12 cellular contexts compared by ENCODE assay signal in the genomic region with DNA sequence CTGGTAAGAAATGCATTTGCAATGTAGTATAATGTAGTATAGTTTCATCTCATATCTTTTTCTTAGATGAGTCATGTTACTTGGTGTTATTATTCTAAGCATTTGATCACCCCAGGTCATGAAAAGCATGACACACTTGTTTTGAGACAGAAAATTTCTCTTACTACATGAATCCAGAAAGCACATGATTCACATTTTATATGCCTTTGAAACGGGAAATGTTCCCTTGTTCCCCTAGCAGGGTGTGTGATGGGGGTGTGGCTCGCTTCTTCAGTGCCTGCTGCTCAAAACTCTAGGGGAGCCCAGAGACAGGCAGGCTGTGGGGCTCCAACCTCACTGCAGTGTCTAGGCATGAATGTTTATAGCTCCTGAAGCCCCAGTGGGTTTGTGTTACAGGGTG.
DNase-seq lines count a peak whose midpoint lies in the region; ATAC-seq, FAIRE-seq and TF ChIP-seq lines count a peak whose summit lies in the region.
"Had no signal": no experiment of that assay in that cellular context is flagged by ENCODE, and none has a peak within 500 bp of the region (broad histone marks: within the 10 kb centered on the region; RNA-seq: fewer than 3 reads in every experiment).

No MANE protein-coding gene starts in this region.

- ATAC-seq in K562, result no peak
- ATAC-seq in left colon, result peak; percentile 71
- no peak for ATAC-seq in natural killer cell

- no peaks in the 10 kb centered on the region for H3K9me1 ChIP-seq in K562 (ENCODE audit: control insufficient read depth, insufficient read depth, low read length)

- no peak for FAIRE-seq in K562 (lab: Jason Lieb, UNC)

- TF ChIP-seq POLR2A in K562 (conservative IDR thresholded peaks at IDR 0.05), result no peak

- no peaks in the 10 kb centered on the region; a peak in 1 of 5 replicates for H3K4me1 ChIP-seq in K562 (replicated peaks in 1 of 2; ENCODE audit: control insufficient read depth in 2 of 2, insufficient read depth in 2 of 2, low read length in 2 of 2)

- in situ Hi-C loops in K562 (cut with MboI), result no loop called here

- H3K27me3 ChIP-seq in K562 (ENCODE audit: control insufficient read depth in 2 of 2, insufficient read depth in 2 of 2, low read length in 2 of 2), result no peaks in the 10 kb centered on the region
- H3K27me3 ChIP-seq: dorsolateral prefrontal cortex had no signal

- intact Hi-C loops in K562 (cut with micrococcal nuclease) (no loop called here), left colon (cut with DNase I, micrococcal nuclease) (no loop called here), natural killer cell (cut with micrococcal nuclease) (loop anchor here (10.0 kb wide), 1 partner anchor 92 kb away; no protein-coding TSS in a partner anchor)

- H4K20me1 ChIP-seq in K562 (replicated peaks; ENCODE audit: control insufficient read depth, insufficient read depth, low read length), result no peaks in the 10 kb centered on the region

- no peaks in the 10 kb centered on the region for H3K9me3 Mint-ChIP-seq in natural killer cell
- H3K9me3 Mint-ChIP-seq: activated T-helper 2 cell treated with anti-CD3 and anti-CD28 coated beads, Interferon-gamma antibody, Interleukin-2, Interleukin-4, amounts not matched to agents 10 μg/mL and 5 μg/mL and 100 μg/mL, durations not matched to agents 14 hours and 24 hours and 36 hours; type B pancreatic cell had no signal

- H3K27me3 Mint-ChIP-seq in natural killer cell (ENCODE audit: low read depth in 2 of 2), result peaks cover 8% of the 10 kb centered on the region in 2 donors

- WGBS in K562 (ENCODE audit: insufficient coverage, low coverage, missing lambda C conversion rate), result 0% methylated on average over 1 of the region's 2 CpGs

- no peak overlapping the region for H3K9ac ChIP-seq in K562 (ENCODE audit: insufficient read depth in 1 of 2, low read depth in 2 of 2, low read length in 2 of 2)

- H3K27ac ChIP-seq in K562 (ENCODE audit: extremely low read depth, low read depth, low read length), result peak overlapping the region; percentile 32; the same call in 1 of the 3 replicates
- H3K27ac ChIP-seq: dorsolateral prefrontal cortex had no signal

- no TSS peak for BruUV-seq in K562 (replicated peaks; lab: Mats Ljungman, UMichigan)

- no peak for TF ChIP-seq CTCF in K562 (IDR thresholded peaks at IDR 0.05 in 2 of 3, conservative IDR thresholded peaks at IDR 0.05 in 1 of 3; ENCODE audit: insufficient read depth in 2 of 3, low read depth in 1 of 3, low read length in 3 of 3)
- TF ChIP-seq CTCF in natural killer cell (IDR thresholded peaks at IDR 0.05), result no peak

- no peak for TF ChIP-seq EP300 in K562 (IDR thresholded peaks at IDR 0.05; ENCODE audit: low read length)

- no peak for TF ChIP-seq RAD21 in K562 (CRISPR knock-in tag; conservative IDR thresholded peaks at IDR 0.05 in 1 of 2, IDR thresholded peaks at IDR 0.05 in 1 of 2)

- H3K79me2 ChIP-seq in K562 (ENCODE audit: control insufficient read depth, insufficient read depth, low read length), result no peaks in the 10 kb centered on the region

- CTCF ChIA-PET in K562 (lab: Yijun Ruan, JAX; ENCODE audit: low intra/inter-chr PET ratio), result no interaction called here

- 0 out of 2 replicates have a peak overlapping the region, but pooled peaks have one; percentile 16 for H2AFZ ChIP-seq in K562 (ENCODE audit: low read depth, low read length)

- H3K27ac Mint-ChIP-seq in natural killer cell, result no peak overlapping the region
- H3K27ac Mint-ChIP-seq: activated T-helper 2 cell treated with anti-CD3 and anti-CD28 coated beads, Interferon-gamma antibody, Interleukin-2, Interleukin-4, amounts not matched to agents 10 μg/mL and 5 μg/mL and 100 μg/mL, durations not matched to agents 14 hours and 24 hours and 36 hours; type B pancreatic cell had no signal

- H3K36me3 ChIP-seq in K562 (ENCODE audit: control insufficient read depth, insufficient read depth, low read length), result no peaks in the 10 kb centered on the region

- no peaks in the 10 kb centered on the region for H3K36me3 Mint-ChIP-seq in natural killer cell
- H3K36me3 Mint-ChIP-seq: type B pancreatic cell had no signal

- H3K4me3 ChIP-seq in K562, result no peak overlapping the region
- H3K4me3 ChIP-seq: dorsolateral prefrontal cortex had no signal

- no peak overlapping the region for H3K4me2 ChIP-seq in K562 (ENCODE audit: insufficient read depth, low read length)

- H3K9me3 ChIP-seq in K562 (replicated peaks; ENCODE audit: control insufficient read depth, insufficient read depth, low read depth, low read length), result no peaks in the 10 kb centered on the region

- no peak overlapping the region for H3K4me3 Mint-ChIP-seq in natural killer cell
- H3K4me3 Mint-ChIP-seq: type B pancreatic cell had no signal

- peaks cover 30 to 37% of the 10 kb centered on the region in 2 donors for H3K4me1 Mint-ChIP-seq in natural killer cell

- DNase-seq in Daoy (ENCODE audit: low read depth) (peak; percentile 60), LHCN-M2 (ENCODE audit: low read depth) (peak; percentile 94), K562 (ENCODE audit: extremely low read depth in 1 of 4, low spot score in 3 of 4) (no peak), left colon (peak; percentile 48 to 62), natural killer cell (no peak), NCI-H128 (lab: John Stamatoyannopoulos, UW; ENCODE audit: unreplicated experiment) (no peak), ureter (ENCODE audit: low spot score) (no peak), Kasumi-1 (lab: John Stamatoyannopoulos, UW) (no peak)
- DNase-seq: DMS79 treated with DMSO at 0.1 percent for 48 hours, dorsolateral prefrontal cortex had no signal

- POLR2A ChIA-PET in K562 (lab: Yijun Ruan, JAX), result interaction anchor here (0.6 kb wide), 1 partner anchor 302 kb away, joined by 3 read pairs; no protein-coding TSS in a partner anchor

TF ChIP-seq in K562, 482 proteins besides CTCF, POLR2A, EP300 and RAD21:
- TF ChIP-seq FOSL1 (tag; conservative IDR thresholded peaks at IDR 0.05) (0 out of 2 replicates have a peak, but pooled peaks have one; percentile 17), POLR2G (IDR thresholded peaks at IDR 0.05; ENCODE audit: low read depth, low read length) (no peak)
- TF ChIP-seq, protein P1, sequence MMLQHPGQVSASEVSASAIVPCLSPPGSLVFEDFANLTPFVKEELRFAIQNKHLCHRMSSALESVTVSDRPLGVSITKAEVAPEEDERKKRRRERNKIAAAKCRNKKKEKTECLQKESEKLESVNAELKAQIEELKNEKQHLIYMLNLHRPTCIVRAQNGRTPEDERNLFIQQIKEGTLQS (IDR thresholded peaks at IDR 0.05), result peak; percentile 23; the same call in 1 of the 2 replicates
- TF ChIP-seq, protein P1 (CRISPR knock-in tag; conservative IDR thresholded peaks at IDR 0.05), result no peak

Comparison
In these comparisons a context has a peak if more than half of its experiments do, and no peak if none do; other contexts are left out.
1. DNase-seq: peak in Daoy (single experiment), LHCN-M2 (single experiment) and left colon (2 of 2); none in K562 (0 of 4), natural killer cell (single experiment), NCI-H128 (single experiment), ureter (single experiment) and Kasumi-1 (0 of 2).